1 cellular context compared by ENCODE assay signal in genomic region chrX:41661366-41662095, GRCh38.
TF ChIP-seq lines count a peak whose summit lies in the region.

No MANE protein-coding gene starts in this region.

TF ChIP-seq in SK-N-SH, 30 proteins besides CTCF, POLR2A, EP300 and RAD21 (continued from another document):
- TF ChIP-seq MAX (IDR thresholded peaks at IDR 0.05; ENCODE audit: low read depth) (no peak), MEF2A (IDR thresholded peaks at IDR 0.05; ENCODE audit: borderline replicate concordance, low read depth) (no peak)
